ENCODE assay signal across 17 cellular contexts in the genomic region with DNA sequence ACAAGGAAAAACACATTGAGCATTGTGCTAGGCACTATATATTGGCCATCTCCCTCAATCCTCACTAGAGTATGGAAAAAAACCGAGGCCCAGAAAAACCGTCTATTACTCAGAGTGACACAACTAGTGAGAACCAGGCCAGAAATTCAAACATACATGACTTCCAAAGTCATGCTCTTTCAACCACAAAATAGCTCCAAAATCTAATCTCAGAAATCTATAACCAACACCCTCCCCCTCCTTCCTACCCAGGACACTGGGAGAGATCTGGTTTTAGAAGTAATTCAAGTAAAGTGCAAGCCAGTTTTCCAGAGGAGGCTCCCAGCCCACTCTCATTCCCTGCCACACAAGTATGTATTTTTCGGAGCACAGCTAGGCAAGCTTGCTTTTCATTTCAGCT. TPM values are rescaled to one million over a fixed set of nuclear protein-coding genes. Genes with fewer than 3 reads are reported as not detected.
DNase-seq lines count a peak whose midpoint lies in the region; ATAC-seq and TF ChIP-seq lines count a peak whose summit lies in the region.
"Had no signal": no experiment of that assay in that cellular context is flagged by ENCODE, and none has a peak within 500 bp of the region (broad histone marks: within the 10 kb centered on the region; RNA-seq: fewer than 3 reads in every experiment).

No MANE protein-coding gene starts in this region.

- H3K27me3 Mint-ChIP-seq in stimulated activated naive B cell treated with anti-CD40 and anti-IgM and Interleukin-4, amounts not matched to agents 10 μg/mL and 1 μg/mL and 100 μg/mL, for 72 hours, result no peaks in the 10 kb centered on the region
- H3K27me3 Mint-ChIP-seq in HFFc6 (ENCODE audit: insufficient read depth), result no peaks in the 10 kb centered on the region

- no peak overlapping the region for H3K27ac ChIP-seq in mesendoderm (ENCODE audit: low read depth, low read length)
- H3K27ac ChIP-seq: C4-2B, Peyer's patch had no signal

- no peak overlapping the region for H2BK5ac ChIP-seq in mesendoderm (ENCODE audit: low read length)

- peaks cover 27% of the 10 kb centered on the region for H3K79me2 ChIP-seq in mesendoderm (ENCODE audit: control insufficient read depth, insufficient read depth, low read length)

- H3K4me1 ChIP-seq in mesendoderm (ENCODE audit: control insufficient read depth, low read depth, low read length), result peaks cover 22% of the 10 kb centered on the region
- H3K4me1 ChIP-seq: Peyer's patch had no signal

- H3K4me2 ChIP-seq in mesendoderm (ENCODE audit: low read length), result no peak overlapping the region

- peaks cover 49 to 82% of the 10 kb centered on the region in 2 donors for H3K4me1 Mint-ChIP-seq in stimulated activated naive B cell treated with anti-CD40 and anti-IgM and Interleukin-4, amounts not matched to agents 10 μg/mL and 1 μg/mL and 100 μg/mL, for 72 hours
- H3K4me1 Mint-ChIP-seq in HFFc6 (ENCODE audit: low read depth), result no peaks in the 10 kb centered on the region

- no peak overlapping the region for H3K4ac ChIP-seq in mesendoderm (ENCODE audit: low read depth, low read length)

- no peaks in the 10 kb centered on the region for H3K36me3 ChIP-seq in mesendoderm (ENCODE audit: control insufficient read depth, insufficient read depth, low read length)
- H3K36me3 ChIP-seq: Peyer's patch had no signal

- peak overlapping the region; percentile 42 for H3K27ac Mint-ChIP-seq in stimulated activated naive B cell treated with anti-CD40 and anti-IgM and Interleukin-4, amounts not matched to agents 10 μg/mL and 1 μg/mL and 100 μg/mL, for 72 hours
- H3K27ac Mint-ChIP-seq in HFFc6, result no peak overlapping the region

- H3K23ac ChIP-seq in mesendoderm (ENCODE audit: low read length), result no peak overlapping the region

- H4K5ac ChIP-seq in mesendoderm (ENCODE audit: low read length), result peak overlapping the region; percentile 6

- peaks cover 16 to 25% of the 10 kb centered on the region in 2 donors for H3K36me3 Mint-ChIP-seq in stimulated activated naive B cell treated with anti-CD40 and anti-IgM and Interleukin-4, amounts not matched to agents 10 μg/mL and 1 μg/mL and 100 μg/mL, for 72 hours
- H3K36me3 Mint-ChIP-seq in HFFc6 (ENCODE audit: low read depth), result no peaks in the 10 kb centered on the region

- no peak overlapping the region for H4K8ac ChIP-seq in mesendoderm (ENCODE audit: low read depth, low read length)

- peaks cover 19% of the 10 kb centered on the region for H3K79me1 ChIP-seq in mesendoderm (ENCODE audit: low read length)

- H2AK5ac ChIP-seq in mesendoderm (ENCODE audit: low read length), result no peak overlapping the region

- no peak overlapping the region for H3K9ac ChIP-seq in mesendoderm (ENCODE audit: low read length)

- TF ChIP-seq CTCF in astrocyte of the spinal cord (IDR thresholded peaks at IDR 0.05; ENCODE audit: low read depth, low read length), result no peak
- TF ChIP-seq CTCF in GM20000 (IDR thresholded peaks at IDR 0.05; ENCODE audit: extremely low read depth, missing control alignments), result no peak
- no peak for TF ChIP-seq CTCF in HFFc6 (IDR thresholded peaks at IDR 0.05)

- peak; percentile 13 for DNase-seq in HT1080 (ENCODE audit: low read depth)
- DNase-seq in astrocyte of the spinal cord (ENCODE audit: low read depth, low spot score), result peak; percentile 12
- DNase-seq in mesendoderm, result no peak
- DNase-seq in stimulated activated naive B cell treated with anti-CD40 and anti-IgM and Interleukin-4, amounts not matched to agents 10 μg/mL and 1 μg/mL and 100 μg/mL, for 72 hours, result no peak
- DNase-seq in KG1 (lab: John Stamatoyannopoulos, UW), result no peak
- DNase-seq in GM20000 (ENCODE audit: low spot score), result no peak
- DNase-seq in HFFc6, result no peak
- DNase-seq: DMS53; GF-D8; H7; NCI-H1092; NCI-H1436; NCI-H187 treated with DMSO at 0.1 percent for 48 hours; NCI-H748 treated with DMSO at 0.1 percent for 48 hours; NK-92 treated with Interleukin-12 subunit alpha and Interleukin-12 subunit beta, amount 100 ng/mL, for 24 hours; Peyer's patch had no signal

- H3K9me3 Mint-ChIP-seq in stimulated activated naive B cell treated with anti-CD40 and anti-IgM and Interleukin-4, amounts not matched to agents 10 μg/mL and 1 μg/mL and 100 μg/mL, for 72 hours, result no peaks in the 10 kb centered on the region
- peaks cover 28% of the 10 kb centered on the region for H3K9me3 Mint-ChIP-seq in HFFc6

- no peak overlapping the region for H2BK15ac ChIP-seq in mesendoderm (replicated peaks; ENCODE audit: low read depth)

- no peak for ATAC-seq in stimulated activated naive B cell treated with anti-CD40 and anti-IgM and Interleukin-4, amounts not matched to agents 10 μg/mL and 1 μg/mL and 100 μg/mL, for 72 hours (replicated peaks)

- H3K4me3 Mint-ChIP-seq in stimulated activated naive B cell treated with anti-CD40 and anti-IgM and Interleukin-4, amounts not matched to agents 10 μg/mL and 1 μg/mL and 100 μg/mL, for 72 hours, result no peak overlapping the region
- no peak overlapping the region for H3K4me3 Mint-ChIP-seq in HFFc6

- no peaks in the 10 kb centered on the region for H3K27me3 ChIP-seq in mesendoderm (ENCODE audit: insufficient read depth, low read length, poor library complexity)
- H3K27me3 ChIP-seq: Peyer's patch had no signal

- H3K4me3 ChIP-seq in astrocyte of the spinal cord (ENCODE audit: low read depth, low read length) (no peak overlapping the region), mesendoderm (ENCODE audit: low read length) (no peak overlapping the region)
- H3K4me3 ChIP-seq: Peyer's patch had no signal

- H3K56ac ChIP-seq in mesendoderm (ENCODE audit: low read length), result peak overlapping the region; percentile 19

- in situ Hi-C loops in astrocyte of the spinal cord (cut with HindIII; ENCODE audit: low sequenced_read_pairs), result no loop called here

- H3K18ac ChIP-seq in mesendoderm (ENCODE audit: low read length), result peak overlapping the region; percentile 61

- H2BK120ac ChIP-seq in mesendoderm (ENCODE audit: low read depth, low read length), result no peak overlapping the region

- no CpG with 5 or more reads among the region's 3 CpGs for WGBS in mesendoderm (ENCODE audit: extremely low coverage, insufficient coverage, low lambda C conversion rate)

RNA-seq across cellular contexts. Expression of gene HS3ST1, which starts 7.6 kb away (rescaled TPM):
- 0.57 and 3.5 TPM in 2 replicates for total RNA-seq in HT1080 (2014; rRNA removed; shearing (Covaris generic))
- polyA plus RNA-seq in HT1080 (2015; cell fraction: cytosol; rRNA removed), result 0.45 and 0.67 TPM in 2 replicates
- polyA plus RNA-seq in HT1080 (2015; cell fraction: nucleus; rRNA removed), result 0.12 and 1.1 TPM in 2 replicates
- 1.2 TPM for polyA plus RNA-seq in mesendoderm (2013, experiment 1 of 2)
- polyA plus RNA-seq in mesendoderm (2013, experiment 2 of 2), result 1.2 TPM
- not detected for total RNA-seq in HFFc6 (2021; fragmentation: NEBNext Ultra II Directional; extraction: Animal tissue kit (Norgen Biotek cat#: 25700))

Comparison
In these comparisons a context has a peak if more than half of its experiments do, and no peak if none do; other contexts are left out.
1. DNase-seq: peak in HT1080 (single experiment) and astrocyte of the spinal cord (single experiment); none in mesendoderm (single experiment), stimulated activated naive B cell treated with anti-CD40 and anti-IgM and Interleukin-4, amounts not matched to agents 10 μg/mL and 1 μg/mL and 100 μg/mL, for 72 hours (single experiment), KG1 (single experiment), GM20000 (single experiment) and HFFc6 (single experiment).